In the genomic region with DNA sequence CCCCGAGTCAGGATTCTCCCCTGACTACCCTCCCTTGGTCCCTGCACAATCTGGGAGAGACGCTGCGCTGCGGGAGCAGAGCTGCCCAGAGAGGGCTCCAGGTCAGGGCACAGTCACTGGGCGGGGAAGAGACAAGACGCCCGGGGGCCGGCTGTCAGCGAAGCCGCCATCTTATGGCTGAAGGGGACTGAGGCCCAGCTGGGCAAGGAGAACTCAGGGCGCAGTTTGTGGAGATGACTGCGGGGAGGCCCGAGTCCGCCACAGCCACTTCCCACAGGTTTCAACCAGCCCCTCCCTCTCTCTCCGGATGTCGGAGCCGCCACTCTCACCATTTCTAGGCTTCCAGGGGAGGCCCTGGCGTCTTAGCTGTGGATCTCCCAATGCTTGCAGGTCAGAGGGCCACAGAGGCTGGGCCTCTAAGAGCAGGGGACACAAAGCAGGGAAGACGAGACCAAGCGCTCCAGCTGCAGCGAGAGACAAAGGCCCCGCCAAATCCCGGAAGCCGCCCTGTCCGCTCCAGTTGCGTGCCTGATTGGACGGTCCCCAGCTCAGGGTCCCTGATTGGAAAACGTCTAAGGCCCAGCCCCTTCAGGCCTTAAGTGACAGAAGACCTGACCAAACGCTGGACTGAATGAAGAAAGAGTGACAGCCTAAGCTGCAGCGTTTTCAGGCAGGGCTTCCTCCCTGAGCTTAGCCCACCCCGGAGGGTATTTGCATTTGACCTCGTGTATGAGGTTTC, we compare ENCODE assay signal across 1 cellular context.
TF ChIP-seq lines count a peak whose summit lies in the region.

A gene (minus strand): TSS at position 484 of the 739 bp plus-strand sequence. CDS start 152 bp downstream, at position 332.

TF ChIP-seq in HepG2, 621 proteins besides CTCF, POLR2A, EP300 and RAD21 (continued from another document and continues in another):
- TF ChIP-seq, protein P1, sequence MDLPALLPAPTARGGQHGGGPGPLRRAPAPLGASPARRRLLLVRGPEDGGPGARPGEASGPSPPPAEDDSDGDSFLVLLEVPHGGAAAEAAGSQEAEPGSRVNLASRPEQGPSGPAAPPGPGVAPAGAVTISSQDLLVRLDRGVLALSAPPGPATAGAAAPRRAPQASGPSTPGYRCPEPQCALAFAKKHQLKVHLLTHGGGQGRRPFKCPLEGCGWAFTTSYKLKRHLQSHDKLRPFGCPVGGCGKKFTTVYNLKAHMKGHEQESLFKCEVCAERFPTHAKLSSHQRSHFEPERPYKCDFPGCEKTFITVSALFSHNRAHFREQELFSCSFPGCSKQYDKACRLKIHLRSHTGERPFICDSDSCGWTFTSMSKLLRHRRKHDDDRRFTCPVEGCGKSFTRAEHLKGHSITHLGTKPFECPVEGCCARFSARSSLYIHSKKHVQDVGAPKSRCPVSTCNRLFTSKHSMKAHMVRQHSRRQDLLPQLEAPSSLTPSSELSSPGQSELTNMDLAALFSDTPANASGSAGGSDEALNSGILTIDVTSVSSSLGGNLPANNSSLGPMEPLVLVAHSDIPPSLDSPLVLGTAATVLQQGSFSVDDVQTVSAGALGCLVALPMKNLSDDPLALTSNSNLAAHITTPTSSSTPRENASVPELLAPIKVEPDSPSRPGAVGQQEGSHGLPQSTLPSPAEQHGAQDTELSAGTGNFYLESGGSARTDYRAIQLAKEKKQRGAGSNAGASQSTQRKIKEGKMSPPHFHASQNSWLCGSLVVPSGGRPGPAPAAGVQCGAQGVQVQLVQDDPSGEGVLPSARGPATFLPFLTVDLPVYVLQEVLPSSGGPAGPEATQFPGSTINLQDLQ (CRISPR knock-in tag; IDR thresholded peaks at IDR 0.05) = no peak
- TF ChIP-seq, protein P2, sequence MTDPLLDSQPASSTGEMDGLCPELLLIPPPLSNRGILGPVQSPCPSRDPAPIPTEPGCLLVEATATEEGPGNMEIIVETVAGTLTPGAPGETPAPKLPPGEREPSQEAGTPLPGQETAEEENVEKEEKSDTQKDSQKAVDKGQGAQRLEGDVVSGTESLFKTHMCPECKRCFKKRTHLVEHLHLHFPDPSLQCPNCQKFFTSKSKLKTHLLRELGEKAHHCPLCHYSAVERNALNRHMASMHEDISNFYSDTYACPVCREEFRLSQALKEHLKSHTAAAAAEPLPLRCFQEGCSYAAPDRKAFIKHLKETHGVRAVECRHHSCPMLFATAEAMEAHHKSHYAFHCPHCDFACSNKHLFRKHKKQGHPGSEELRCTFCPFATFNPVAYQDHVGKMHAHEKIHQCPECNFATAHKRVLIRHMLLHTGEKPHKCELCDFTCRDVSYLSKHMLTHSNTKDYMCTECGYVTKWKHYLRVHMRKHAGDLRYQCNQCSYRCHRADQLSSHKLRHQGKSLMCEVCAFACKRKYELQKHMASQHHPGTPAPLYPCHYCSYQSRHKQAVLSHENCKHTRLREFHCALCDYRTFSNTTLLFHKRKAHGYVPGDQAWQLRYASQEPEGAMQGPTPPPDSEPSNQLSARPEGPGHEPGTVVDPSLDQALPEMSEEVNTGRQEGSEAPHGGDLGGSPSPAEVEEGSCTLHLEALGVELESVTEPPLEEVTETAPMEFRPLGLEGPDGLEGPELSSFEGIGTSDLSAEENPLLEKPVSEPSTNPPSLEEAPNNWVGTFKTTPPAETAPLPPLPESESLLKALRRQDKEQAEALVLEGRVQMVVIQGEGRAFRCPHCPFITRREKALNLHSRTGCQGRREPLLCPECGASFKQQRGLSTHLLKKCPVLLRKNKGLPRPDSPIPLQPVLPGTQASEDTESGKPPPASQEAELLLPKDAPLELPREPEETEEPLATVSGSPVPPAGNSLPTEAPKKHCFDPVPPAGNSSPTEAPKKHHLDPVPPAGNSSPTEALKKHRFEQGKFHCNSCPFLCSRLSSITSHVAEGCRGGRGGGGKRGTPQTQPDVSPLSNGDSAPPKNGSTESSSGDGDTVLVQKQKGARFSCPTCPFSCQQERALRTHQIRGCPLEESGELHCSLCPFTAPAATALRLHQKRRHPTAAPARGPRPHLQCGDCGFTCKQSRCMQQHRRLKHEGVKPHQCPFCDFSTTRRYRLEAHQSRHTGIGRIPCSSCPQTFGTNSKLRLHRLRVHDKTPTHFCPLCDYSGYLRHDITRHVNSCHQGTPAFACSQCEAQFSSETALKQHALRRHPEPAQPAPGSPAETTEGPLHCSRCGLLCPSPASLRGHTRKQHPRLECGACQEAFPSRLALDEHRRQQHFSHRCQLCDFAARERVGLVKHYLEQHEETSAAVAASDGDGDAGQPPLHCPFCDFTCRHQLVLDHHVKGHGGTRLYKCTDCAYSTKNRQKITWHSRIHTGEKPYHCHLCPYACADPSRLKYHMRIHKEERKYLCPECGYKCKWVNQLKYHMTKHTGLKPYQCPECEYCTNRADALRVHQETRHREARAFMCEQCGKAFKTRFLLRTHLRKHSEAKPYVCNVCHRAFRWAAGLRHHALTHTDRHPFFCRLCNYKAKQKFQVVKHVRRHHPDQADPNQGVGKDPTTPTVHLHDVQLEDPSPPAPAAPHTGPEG (CRISPR knock-in tag; IDR thresholded peaks at IDR 0.05) = no peak
- TF ChIP-seq, protein P3, sequence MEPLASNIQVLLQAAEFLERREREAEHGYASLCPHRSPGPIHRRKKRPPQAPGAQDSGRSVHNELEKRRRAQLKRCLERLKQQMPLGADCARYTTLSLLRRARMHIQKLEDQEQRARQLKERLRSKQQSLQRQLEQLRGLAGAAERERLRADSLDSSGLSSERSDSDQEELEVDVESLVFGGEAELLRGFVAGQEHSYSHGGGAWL (CRISPR knock-in tag; IDR thresholded peaks at IDR 0.05) = no peak
- TF ChIP-seq FOSL1 (CRISPR knock-in tag; IDR thresholded peaks at IDR 0.05; ENCODE audit: borderline replicate concordance) (no peak), TAF15 (IDR thresholded peaks at IDR 0.05; ENCODE audit: low read depth, low read length, poor library complexity, severe bottlenecking) (no peak), ZNF781 (CRISPR knock-in tag; IDR thresholded peaks at IDR 0.05; ENCODE audit: borderline replicate concordance, not compliant biosample characterization) (no peak), MAFF (IDR thresholded peaks at IDR 0.05; ENCODE audit: low read depth, low read length) (no peak), SAFB2 (CRISPR knock-in tag; IDR thresholded peaks at IDR 0.05; ENCODE audit: borderline replicate concordance, low read depth) (no peak), NR2F1 (CRISPR knock-in tag; IDR thresholded peaks at IDR 0.05) (peak in 1 of 2 experiments; percentile 32; a peak in 2 of 4 replicates), STAG1 (CRISPR knock-in tag; IDR thresholded peaks at IDR 0.05) (no peak), ZSCAN31 (CRISPR knock-in tag; IDR thresholded peaks at IDR 0.05; ENCODE audit: low read depth) (no peak), SMAD1 (CRISPR knock-in tag; IDR thresholded peaks at IDR 0.05; ENCODE audit: borderline replicate concordance, low read depth) (no peak), ZZZ3 (CRISPR knock-in tag; IDR thresholded peaks at IDR 0.05; ENCODE audit: borderline replicate concordance) (no peak)
- TF ChIP-seq, protein P4, sequence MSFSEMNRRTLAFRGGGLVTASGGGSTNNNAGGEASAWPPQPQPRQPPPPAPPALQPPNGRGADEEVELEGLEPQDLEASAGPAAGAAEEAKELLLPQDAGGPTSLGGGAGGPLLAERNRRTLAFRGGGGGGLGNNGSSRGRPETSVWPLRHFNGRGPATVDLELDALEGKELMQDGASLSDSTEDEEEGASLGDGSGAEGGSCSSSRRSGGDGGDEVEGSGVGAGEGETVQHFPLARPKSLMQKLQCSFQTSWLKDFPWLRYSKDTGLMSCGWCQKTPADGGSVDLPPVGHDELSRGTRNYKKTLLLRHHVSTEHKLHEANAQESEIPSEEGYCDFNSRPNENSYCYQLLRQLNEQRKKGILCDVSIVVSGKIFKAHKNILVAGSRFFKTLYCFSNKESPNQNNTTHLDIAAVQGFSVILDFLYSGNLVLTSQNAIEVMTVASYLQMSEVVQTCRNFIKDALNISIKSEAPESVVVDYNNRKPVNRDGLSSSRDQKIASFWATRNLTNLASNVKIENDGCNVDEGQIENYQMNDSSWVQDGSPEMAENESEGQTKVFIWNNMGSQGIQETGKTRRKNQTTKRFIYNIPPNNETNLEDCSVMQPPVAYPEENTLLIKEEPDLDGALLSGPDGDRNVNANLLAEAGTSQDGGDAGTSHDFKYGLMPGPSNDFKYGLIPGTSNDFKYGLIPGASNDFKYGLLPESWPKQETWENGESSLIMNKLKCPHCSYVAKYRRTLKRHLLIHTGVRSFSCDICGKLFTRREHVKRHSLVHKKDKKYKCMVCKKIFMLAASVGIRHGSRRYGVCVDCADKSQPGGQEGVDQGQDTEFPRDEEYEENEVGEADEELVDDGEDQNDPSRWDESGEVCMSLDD (CRISPR knock-in tag; IDR thresholded peaks at IDR 0.05; ENCODE audit: borderline replicate concordance) = no peak
- TF ChIP-seq, protein P5, sequence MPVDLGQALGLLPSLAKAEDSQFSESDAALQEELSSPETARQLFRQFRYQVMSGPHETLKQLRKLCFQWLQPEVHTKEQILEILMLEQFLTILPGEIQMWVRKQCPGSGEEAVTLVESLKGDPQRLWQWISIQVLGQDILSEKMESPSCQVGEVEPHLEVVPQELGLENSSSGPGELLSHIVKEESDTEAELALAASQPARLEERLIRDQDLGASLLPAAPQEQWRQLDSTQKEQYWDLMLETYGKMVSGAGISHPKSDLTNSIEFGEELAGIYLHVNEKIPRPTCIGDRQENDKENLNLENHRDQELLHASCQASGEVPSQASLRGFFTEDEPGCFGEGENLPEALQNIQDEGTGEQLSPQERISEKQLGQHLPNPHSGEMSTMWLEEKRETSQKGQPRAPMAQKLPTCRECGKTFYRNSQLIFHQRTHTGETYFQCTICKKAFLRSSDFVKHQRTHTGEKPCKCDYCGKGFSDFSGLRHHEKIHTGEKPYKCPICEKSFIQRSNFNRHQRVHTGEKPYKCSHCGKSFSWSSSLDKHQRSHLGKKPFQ (CRISPR knock-in tag; IDR thresholded peaks at IDR 0.05; ENCODE audit: insufficient replicate concordance) = no peak
- TF ChIP-seq, protein P6, sequence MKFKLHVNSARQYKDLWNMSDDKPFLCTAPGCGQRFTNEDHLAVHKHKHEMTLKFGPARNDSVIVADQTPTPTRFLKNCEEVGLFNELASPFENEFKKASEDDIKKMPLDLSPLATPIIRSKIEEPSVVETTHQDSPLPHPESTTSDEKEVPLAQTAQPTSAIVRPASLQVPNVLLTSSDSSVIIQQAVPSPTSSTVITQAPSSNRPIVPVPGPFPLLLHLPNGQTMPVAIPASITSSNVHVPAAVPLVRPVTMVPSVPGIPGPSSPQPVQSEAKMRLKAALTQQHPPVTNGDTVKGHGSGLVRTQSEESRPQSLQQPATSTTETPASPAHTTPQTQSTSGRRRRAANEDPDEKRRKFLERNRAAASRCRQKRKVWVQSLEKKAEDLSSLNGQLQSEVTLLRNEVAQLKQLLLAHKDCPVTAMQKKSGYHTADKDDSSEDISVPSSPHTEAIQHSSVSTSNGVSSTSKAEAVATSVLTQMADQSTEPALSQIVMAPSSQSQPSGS (CRISPR knock-in tag; IDR thresholded peaks at IDR 0.05) = no peak
- TF ChIP-seq, protein P7, sequence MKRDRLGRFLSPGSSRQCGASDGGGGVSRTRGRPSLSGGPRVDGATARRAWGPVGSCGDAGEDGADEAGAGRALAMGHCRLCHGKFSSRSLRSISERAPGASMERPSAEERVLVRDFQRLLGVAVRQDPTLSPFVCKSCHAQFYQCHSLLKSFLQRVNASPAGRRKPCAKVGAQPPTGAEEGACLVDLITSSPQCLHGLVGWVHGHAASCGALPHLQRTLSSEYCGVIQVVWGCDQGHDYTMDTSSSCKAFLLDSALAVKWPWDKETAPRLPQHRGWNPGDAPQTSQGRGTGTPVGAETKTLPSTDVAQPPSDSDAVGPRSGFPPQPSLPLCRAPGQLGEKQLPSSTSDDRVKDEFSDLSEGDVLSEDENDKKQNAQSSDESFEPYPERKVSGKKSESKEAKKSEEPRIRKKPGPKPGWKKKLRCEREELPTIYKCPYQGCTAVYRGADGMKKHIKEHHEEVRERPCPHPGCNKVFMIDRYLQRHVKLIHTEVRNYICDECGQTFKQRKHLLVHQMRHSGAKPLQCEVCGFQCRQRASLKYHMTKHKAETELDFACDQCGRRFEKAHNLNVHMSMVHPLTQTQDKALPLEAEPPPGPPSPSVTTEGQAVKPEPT (CRISPR knock-in tag; IDR thresholded peaks at IDR 0.05; ENCODE audit: low read depth) = no peak
- TF ChIP-seq, protein P8, sequence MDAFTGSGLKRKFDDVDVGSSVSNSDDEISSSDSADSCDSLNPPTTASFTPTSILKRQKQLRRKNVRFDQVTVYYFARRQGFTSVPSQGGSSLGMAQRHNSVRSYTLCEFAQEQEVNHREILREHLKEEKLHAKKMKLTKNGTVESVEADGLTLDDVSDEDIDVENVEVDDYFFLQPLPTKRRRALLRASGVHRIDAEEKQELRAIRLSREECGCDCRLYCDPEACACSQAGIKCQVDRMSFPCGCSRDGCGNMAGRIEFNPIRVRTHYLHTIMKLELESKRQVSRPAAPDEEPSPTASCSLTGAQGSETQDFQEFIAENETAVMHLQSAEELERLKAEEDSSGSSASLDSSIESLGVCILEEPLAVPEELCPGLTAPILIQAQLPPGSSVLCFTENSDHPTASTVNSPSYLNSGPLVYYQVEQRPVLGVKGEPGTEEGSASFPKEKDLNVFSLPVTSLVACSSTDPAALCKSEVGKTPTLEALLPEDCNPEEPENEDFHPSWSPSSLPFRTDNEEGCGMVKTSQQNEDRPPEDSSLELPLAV (CRISPR knock-in tag; conservative IDR thresholded peaks at IDR 0.05; ENCODE audit: low read depth) = no peak
- TF ChIP-seq, protein P9, sequence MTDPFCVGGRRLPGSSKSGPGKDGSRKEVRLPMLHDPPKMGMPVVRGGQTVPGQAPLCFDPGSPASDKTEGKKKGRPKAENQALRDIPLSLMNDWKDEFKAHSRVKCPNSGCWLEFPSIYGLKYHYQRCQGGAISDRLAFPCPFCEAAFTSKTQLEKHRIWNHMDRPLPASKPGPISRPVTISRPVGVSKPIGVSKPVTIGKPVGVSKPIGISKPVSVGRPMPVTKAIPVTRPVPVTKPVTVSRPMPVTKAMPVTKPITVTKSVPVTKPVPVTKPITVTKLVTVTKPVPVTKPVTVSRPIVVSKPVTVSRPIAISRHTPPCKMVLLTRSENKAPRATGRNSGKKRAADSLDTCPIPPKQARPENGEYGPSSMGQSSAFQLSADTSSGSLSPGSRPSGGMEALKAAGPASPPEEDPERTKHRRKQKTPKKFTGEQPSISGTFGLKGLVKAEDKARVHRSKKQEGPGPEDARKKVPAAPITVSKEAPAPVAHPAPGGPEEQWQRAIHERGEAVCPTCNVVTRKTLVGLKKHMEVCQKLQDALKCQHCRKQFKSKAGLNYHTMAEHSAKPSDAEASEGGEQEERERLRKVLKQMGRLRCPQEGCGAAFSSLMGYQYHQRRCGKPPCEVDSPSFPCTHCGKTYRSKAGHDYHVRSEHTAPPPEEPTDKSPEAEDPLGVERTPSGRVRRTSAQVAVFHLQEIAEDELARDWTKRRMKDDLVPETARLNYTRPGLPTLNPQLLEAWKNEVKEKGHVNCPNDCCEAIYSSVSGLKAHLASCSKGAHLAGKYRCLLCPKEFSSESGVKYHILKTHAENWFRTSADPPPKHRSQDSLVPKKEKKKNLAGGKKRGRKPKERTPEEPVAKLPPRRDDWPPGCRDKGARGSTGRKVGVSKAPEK (CRISPR knock-in tag; IDR thresholded peaks at IDR 0.05; ENCODE audit: borderline replicate concordance) = no peak
